ENCODE assay signal across 8 cellular contexts in the genomic region with DNA sequence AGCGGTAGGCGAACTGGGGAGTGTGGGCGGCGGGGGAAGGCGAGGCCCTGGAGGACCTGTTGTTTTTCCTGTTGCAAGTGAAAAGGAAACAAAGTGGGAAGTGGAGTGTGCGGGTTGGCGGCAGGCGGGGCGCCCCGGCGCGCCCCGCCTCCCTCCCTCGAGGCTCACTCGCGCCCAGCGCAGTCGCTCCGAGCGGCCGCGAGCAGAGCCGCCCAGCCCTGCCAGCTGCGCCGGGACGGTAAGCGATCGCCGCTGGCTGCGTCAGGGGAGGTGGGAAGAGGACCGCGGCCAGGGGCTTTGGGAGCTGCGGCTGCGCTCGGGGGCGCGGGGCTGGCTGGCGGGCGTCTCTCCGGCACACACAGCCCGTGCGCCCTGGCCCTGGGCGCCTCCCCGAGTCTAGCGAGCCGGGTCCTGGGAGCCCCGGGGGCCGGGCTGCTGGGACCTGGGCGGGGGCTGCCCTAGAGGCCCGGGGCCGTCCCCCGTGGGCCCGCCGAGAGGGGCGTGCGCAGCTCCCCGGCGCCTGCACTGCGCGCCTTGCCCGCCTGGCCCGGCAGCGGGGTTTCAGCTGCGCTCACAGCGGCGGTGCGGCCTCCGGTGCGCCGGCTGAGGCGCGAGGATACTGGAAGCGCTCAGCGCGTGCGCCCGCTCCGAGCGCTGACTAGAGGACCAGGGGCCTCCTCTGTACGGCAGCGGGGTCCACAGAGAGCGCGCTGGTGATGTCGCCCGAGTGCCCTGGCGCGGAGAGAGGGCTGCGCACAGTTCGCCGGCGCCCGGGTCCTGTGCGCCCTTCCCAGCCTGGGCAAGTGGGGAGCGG. TPM values are rescaled to one million over a fixed set of nuclear protein-coding genes. Genes with fewer than 3 reads are reported as not detected.
A peak's percentile ranks its signal among the peaks of the same experiment; 100 is the strongest.
DNase-seq lines count a peak whose midpoint lies in the region; ATAC-seq and TF ChIP-seq lines count a peak whose summit lies in the region.

A gene (plus strand): TSS at position 167 of the 814 bp plus-strand sequence. CDS start 58,725 bp downstream, outside the sequence.

- H3K27ac Mint-ChIP-seq in HFFc6, result no peak within 1 kb of the TSS
- peak within 1 kb of the TSS; percentile 97 to 99 for H3K27ac Mint-ChIP-seq in activated naive CD4-positive, alpha-beta T cell treated with anti-CD3 and anti-CD28 coated beads, Interleukin-2, amount 50 U/mL, for 72 hours

- peak within 1 kb of the TSS; percentile 64 for H3K4me3 ChIP-seq in left ventricle myocardium inferior

- no peaks in the 10 kb centered on the region for H3K36me3 ChIP-seq in left ventricle myocardium inferior

- peak within 1 kb of the TSS; percentile 88 for H3K4me3 Mint-ChIP-seq in HFFc6

- peaks cover 22% of the 10 kb centered on the region for H3K27me3 Mint-ChIP-seq in HFFc6 (ENCODE audit: insufficient read depth)

- H3K36me3 Mint-ChIP-seq in HFFc6 (ENCODE audit: low read depth), result no peaks in the 10 kb centered on the region
- H3K36me3 Mint-ChIP-seq in activated naive CD4-positive, alpha-beta T cell treated with anti-CD3 and anti-CD28 coated beads, Interleukin-2, amount 50 U/mL, for 72 hours, result peaks cover 25 to 27% of the 10 kb centered on the region in 2 donors

- TF ChIP-seq CTCF in HFFc6 (IDR thresholded peaks at IDR 0.05) (no peak), left ventricle myocardium inferior (IDR thresholded peaks at IDR 0.05; ENCODE audit: borderline replicate concordance) (no peak)

- peaks cover 63% of the 10 kb centered on the region for H3K27me3 ChIP-seq in left ventricle myocardium inferior (ENCODE audit: low read depth)

- no peaks in the 10 kb centered on the region for H3K9me3 Mint-ChIP-seq in HFFc6
- H3K9me3 Mint-ChIP-seq in activated naive CD4-positive, alpha-beta T cell treated with anti-CD3 and anti-CD28 coated beads, Interleukin-2, amount 50 U/mL, for 72 hours, result no peaks in the 10 kb centered on the region

- intact Hi-C loops in left ventricle myocardium inferior (cut with micrococcal nuclease), result no loop called here

- DNase-seq in COR-L47 (lab: John Stamatoyannopoulos, UW) (peak; percentile 33), HFFc6 (no peak), RPMI7951 (ENCODE audit: low read depth) (peak; percentile 37), left ventricle myocardium inferior (peak; percentile 27), renal cortical epithelial cell (ENCODE audit: low read depth) (no peak), NCI-H2029 treated with DMSO at 0.1 percent for 48 hours (lab: John Stamatoyannopoulos, UW) (no peak), DMS79 (lab: John Stamatoyannopoulos, UW) (no peak)
- DNase-seq in activated naive CD4-positive, alpha-beta T cell treated with anti-CD3 and anti-CD28 coated beads, Interleukin-2, amount 50 U/mL, for 72 hours (ENCODE audit: low spot score in 2 of 2), result no peak

- no peaks in the 10 kb centered on the region for H3K9me3 ChIP-seq in left ventricle myocardium inferior (replicated peaks)

- peaks cover 5% of the 10 kb centered on the region; the same call in 1 of the 2 replicates for H3K4me1 Mint-ChIP-seq in HFFc6 (ENCODE audit: low read depth)

- H3K27ac ChIP-seq in left ventricle myocardium inferior (replicated peaks), result peak within 1 kb of the TSS; percentile 57

- ATAC-seq in activated naive CD4-positive, alpha-beta T cell treated with anti-CD3 and anti-CD28 coated beads, Interleukin-2, amount 50 U/mL, for 72 hours, result peak; percentile 19 to 31

- H3K4me1 ChIP-seq in left ventricle myocardium inferior, result peaks cover 19% of the 10 kb centered on the region

RNA-seq across cellular contexts. Expression of the gene that starts here (rescaled TPM):
- 10 to 100 TPM in 2 of 6 experiments, 1 to 10 TPM in 4; 7.3 to 14.6 (median 9.2) TPM for total RNA-seq in HFFc6 (2021; fragmentation: NEBNext Ultra II Directional; extraction: Animal tissue kit (Norgen Biotek cat#: 25700))
- total RNA-seq in RPMI7951 (2014; rRNA removed; shearing (Covaris generic)), result 16.1 and 16.7 TPM in 2 replicates
- 100 to 1,000 TPM; 118 to 138 TPM for total RNA-seq in activated naive CD4-positive, alpha-beta T cell treated with anti-CD3 and anti-CD28 coated beads, Interleukin-2, amount 50 U/mL, for 72 hours
- total RNA-seq in left ventricle myocardium inferior (2.6 TPM), renal cortical epithelial cell (18.4 and 29.5 TPM in 2 replicates)

Comparison
In these comparisons a context has a peak if more than half of its experiments do, and no peak if none do; other contexts are left out.
1. DNase-seq: peak in COR-L47 (single experiment), RPMI7951 (single experiment) and left ventricle myocardium inferior (single experiment); none in HFFc6 (single experiment), activated naive CD4-positive, alpha-beta T cell treated with anti-CD3 and anti-CD28 coated beads, Interleukin-2, amount 50 U/mL, for 72 hours (0 of 2), renal cortical epithelial cell (single experiment), NCI-H2029 treated with DMSO at 0.1 percent for 48 hours (single experiment) and DMS79 (single experiment).